Comparison of ENCODE assay signal across 9 cellular contexts in the genomic region with DNA sequence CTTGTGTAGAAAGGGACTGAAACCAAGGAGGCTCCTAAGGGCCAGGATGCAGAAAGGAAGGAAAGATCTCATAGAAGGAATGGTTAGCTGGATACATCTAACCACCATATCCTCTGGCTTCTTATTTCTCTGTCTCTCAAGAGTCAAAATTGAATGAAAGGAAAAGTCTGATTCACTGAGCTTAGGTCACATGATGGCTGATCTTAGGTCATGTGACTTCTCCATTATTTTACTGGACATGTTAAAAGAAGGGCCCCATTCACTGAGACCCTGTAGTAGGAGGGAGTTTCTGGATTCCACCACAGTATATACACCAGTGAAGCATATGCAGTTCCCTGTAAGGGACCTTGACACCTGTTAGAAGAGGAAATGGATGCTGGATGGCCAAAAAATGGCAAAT.
"Had no signal": no experiment of that assay in that cellular context is flagged by ENCODE, and none has a peak within 500 bp of the region (broad histone marks: within the 10 kb centered on the region; RNA-seq: fewer than 3 reads in every experiment).

No MANE protein-coding gene starts in this region.

- H3K36me3 ChIP-seq: HAP-1 had no signal

- H3K4me1 ChIP-seq: HAP-1 had no signal

- FAIRE-seq: HepG2 had no signal

- DNase-seq: GM23248, GOT3, H7, HFFc6, KG1 had no signal

- H3K27ac ChIP-seq: GM23248, HL-60 had no signal

- ATAC-seq: HCT116, HepG2 had no signal

- H3K4me3 ChIP-seq: GM23248, HAP-1 had no signal

- H3K9me3 ChIP-seq: HAP-1 had no signal

- H2AFZ ChIP-seq: GM23248 had no signal

- H3K9ac ChIP-seq: GM23248 had no signal
